ENCODE assay signal across 8 cellular contexts in the genomic region with DNA sequence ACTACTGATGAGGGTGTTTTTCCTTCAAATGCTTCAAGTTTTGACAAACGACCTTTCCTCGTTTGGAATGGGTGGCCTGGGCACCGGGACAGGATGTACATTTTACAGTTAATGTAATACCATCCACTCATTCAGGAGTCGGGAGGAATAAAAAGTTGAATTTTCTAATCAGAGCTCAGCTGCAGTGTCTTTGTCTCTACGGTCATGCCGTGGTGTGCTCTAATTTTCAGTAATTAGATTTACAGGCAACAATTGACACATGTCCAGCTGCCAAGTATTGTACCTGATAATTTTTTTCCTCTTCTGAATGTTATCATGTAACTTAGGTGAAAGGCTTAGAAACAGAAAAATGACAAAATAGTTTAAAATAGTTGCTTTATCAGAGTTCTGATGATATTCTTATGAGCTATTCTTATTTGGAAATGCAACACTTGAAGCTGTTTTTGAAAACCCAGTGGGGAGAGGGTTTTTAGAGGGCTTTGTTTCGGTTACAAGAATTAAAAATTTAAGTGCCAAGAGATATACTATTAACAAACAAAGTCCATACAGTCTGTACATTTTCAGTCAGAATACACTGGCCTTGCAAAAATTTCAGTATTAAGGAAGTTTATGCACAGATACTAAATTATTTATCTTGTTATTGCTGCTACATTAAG. TPM values are rescaled to one million over a fixed set of nuclear protein-coding genes. Genes with fewer than 3 reads are reported as not detected.
DNase-seq lines count a peak whose midpoint lies in the region; ATAC-seq, FAIRE-seq and TF ChIP-seq lines count a peak whose summit lies in the region.

No MANE protein-coding gene starts in this region.

- H3K4me3 Mint-ChIP-seq in central memory CD8-positive, alpha-beta T cell = peak overlapping the region; percentile 96

- TF ChIP-seq CTCF in DND-41 (IDR thresholded peaks at IDR 0.05; ENCODE audit: borderline replicate concordance, extremely low read depth, low read length, poor library complexity, severe bottlenecking) = no peak
- TF ChIP-seq CTCF in pancreas (IDR thresholded peaks at IDR 0.05) = no peak
- TF ChIP-seq CTCF in GM10248 (IDR thresholded peaks at IDR 0.05; ENCODE audit: control extremely low read depth, extremely low read depth, low read depth, missing control alignments) = no peak

- H3K27ac ChIP-seq in DND-41 (ENCODE audit: low read length) = peak overlapping the region; percentile 94
- peak overlapping the region in 3 of 4 donors; percentile 97 to 100 (median 98) for H3K27ac ChIP-seq in pancreas

- POLR2A ChIA-PET in GM10248 (lab: Yijun Ruan, JAX) = no interaction called here

- H3K27ac Mint-ChIP-seq in central memory CD8-positive, alpha-beta T cell (ENCODE audit: low read depth) = peak overlapping the region; percentile 87

- H3K36me3 ChIP-seq in DND-41 (ENCODE audit: insufficient read depth, low read length) (peaks cover 39% of the 10 kb centered on the region), pancreas (no peaks in the 10 kb centered on the region)

- intact Hi-C loops in pancreas (cut with DNase I) = no loop called here

- no peak overlapping the region for H2AFZ ChIP-seq in DND-41 (ENCODE audit: low read depth, low read length)

- H3K27me3 ChIP-seq in DND-41 (ENCODE audit: insufficient read depth, low read length, poor library complexity) (no peaks in the 10 kb centered on the region), pancreas (no peaks in the 10 kb centered on the region)

- peaks cover 9% of the 10 kb centered on the region for H3K36me3 Mint-ChIP-seq in central memory CD8-positive, alpha-beta T cell (ENCODE audit: insufficient read depth)

- H3K9me3 ChIP-seq in DND-41 (ENCODE audit: insufficient read depth, low read length, severe bottlenecking) = no peaks in the 10 kb centered on the region
- H3K9me3 ChIP-seq in pancreas = no peaks in the 10 kb centered on the region

- WGBS in pancreas, 2 donors = 13 to 20% methylated on average over 7 of the region's 7 CpGs

- no peak for FAIRE-seq in pancreas (lab: Jason Lieb, UNC)

- H3K4me1 Mint-ChIP-seq in central memory CD8-positive, alpha-beta T cell = peaks cover 21% of the 10 kb centered on the region

- H3K9me3 Mint-ChIP-seq in central memory CD8-positive, alpha-beta T cell = no peaks in the 10 kb centered on the region

- peaks cover 16% of the 10 kb centered on the region for H4K20me1 ChIP-seq in DND-41 (ENCODE audit: insufficient read depth, low read length)

- DNase-seq in DND-41 = peak; percentile 30
- DNase-seq in NCI-H1694 treated with DMSO at 0.1 percent for 48 hours (lab: John Stamatoyannopoulos, UW) = peak; percentile 63
- DNase-seq in central memory CD8-positive, alpha-beta T cell (ENCODE audit: low spot score in 2 of 2) = no peak
- no peak for DNase-seq in pancreas
- DNase-seq in SIG-M5 (lab: John Stamatoyannopoulos, UW) = no peak
- DNase-seq in GM10248 (ENCODE audit: extremely low spot score) = no peak

- peak overlapping the region; percentile 65 to 97 for H3K4me3 ChIP-seq in DND-41 (ENCODE audit: low read depth in 1 of 2, low read length in 2 of 2)
- H3K4me3 ChIP-seq in pancreas = peak overlapping the region in 3 of 4 donors; percentile 68 to 85 (median 82)

- peak overlapping the region; percentile 100 for H3K9ac ChIP-seq in DND-41 (ENCODE audit: low read depth, low read length)

- no peaks in the 10 kb centered on the region for H3K27me3 Mint-ChIP-seq in central memory CD8-positive, alpha-beta T cell

- CTCF ChIA-PET in GM10248 (lab: Yijun Ruan, JAX) = interaction anchor here (1.1 to 2.5 kb wide), 2 partner anchors 10 to 12 kb away, joined by 3 to 16 read pairs; a partner anchor contains a TSS

- H3K4me1 ChIP-seq in DND-41 (ENCODE audit: insufficient read depth, low read length) (peaks cover 49% of the 10 kb centered on the region), pancreas (peaks cover 9 to 18% (median 10%) of the 10 kb centered on the region in 3 donors)

- H3K4me2 ChIP-seq in DND-41 (ENCODE audit: insufficient read depth, low read length) = peak overlapping the region; percentile 62

- no peak for ATAC-seq in DND-41 (ENCODE audit: insufficient read depth, low read depth)
- ATAC-seq in central memory CD8-positive, alpha-beta T cell (replicated peaks; ENCODE audit: extremely low read depth, poor library complexity, severe bottlenecking) = no peak
- no peak for ATAC-seq in pancreas
- no peak for ATAC-seq in HG02623 (IDR thresholded peaks at IDR 0.05; ENCODE audit: unreplicated experiment)
- ATAC-seq in HG02970 (IDR thresholded peaks at IDR 0.05; ENCODE audit: low FRiP score, unreplicated experiment) = no peak

- H3K79me2 ChIP-seq in DND-41 (ENCODE audit: insufficient read depth, low read length) = peaks cover 98% of the 10 kb centered on the region

RNA-seq across cellular contexts. Expression of a gene that starts 1.0 kb away (rescaled TPM):
- total RNA-seq in pancreas = 10 to 100 TPM in 2 of 6 donors, 1 to 10 TPM in 4; 4.3 to 11.5 (median 8.4) TPM
- polyA plus RNA-seq in pancreas = 1 to 10 TPM; 7.4 to 8.1 TPM

RNA-seq across cellular contexts. Expression of a gene that starts 11.0 kb away (rescaled TPM):
- 10 to 100 TPM; 30.0 to 46.6 (median 38.1) TPM for total RNA-seq in pancreas
- polyA plus RNA-seq in pancreas = 10 to 100 TPM; 13.9 to 23.4 TPM

Comparison
In these comparisons a context has a peak if more than half of its experiments do, and no peak if none do; other contexts are left out.
1. DNase-seq: peak in DND-41 (single experiment) and NCI-H1694 treated with DMSO at 0.1 percent for 48 hours (single experiment); none in central memory CD8-positive, alpha-beta T cell (0 of 2), pancreas (0 of 6), SIG-M5 (single experiment) and GM10248 (single experiment).